ENCODE assay signal across 20 cellular contexts in genomic region chr18:78871631-78872030, GRCh38.
A peak's percentile ranks its signal among the peaks of the same experiment; 100 is the strongest.
DNase-seq lines count a peak whose midpoint lies in the region; ATAC-seq and TF ChIP-seq lines count a peak whose summit lies in the region.
"Had no signal": no experiment of that assay in that cellular context is flagged by ENCODE, and none has a peak within 500 bp of the region (broad histone marks: within the 10 kb centered on the region; RNA-seq: fewer than 3 reads in every experiment).

No MANE protein-coding gene starts in this region.

- H3K4me3 ChIP-seq in heart right ventricle = no peak overlapping the region
- H3K4me3 ChIP-seq: HAP-1, MG63 had no signal

- H3K36me3 ChIP-seq in heart right ventricle = no peaks in the 10 kb centered on the region
- H3K36me3 ChIP-seq: HAP-1, MG63 had no signal

- intact Hi-C loops in heart right ventricle (cut with DNase I) = loop anchor here in 1 of 10 donors (10.0 kb wide), 1 partner anchor 373 kb away; no protein-coding TSS in a partner anchor

- H3K27ac Mint-ChIP-seq in brain = peak overlapping the region in 4 of 5 experiments; percentile 6 to 55 (median 33)
- H3K27ac Mint-ChIP-seq: IgD-negative memory B cell had no signal

- TF ChIP-seq CTCF in brain (conservative IDR thresholded peaks at IDR 0.05) (no peak), heart right ventricle (IDR thresholded peaks at IDR 0.05) (no peak)

- no peaks in the 10 kb centered on the region for H3K36me3 Mint-ChIP-seq in brain
- H3K36me3 Mint-ChIP-seq: IgD-negative memory B cell had no signal

- H3K9me3 ChIP-seq in heart right ventricle = no peaks in the 10 kb centered on the region
- H3K9me3 ChIP-seq: HAP-1, MG63 had no signal

- WGBS in heart right ventricle, 2 donors = 50 to 52% methylated on average over 3 of the region's 3 CpGs

- H3K27ac ChIP-seq in heart right ventricle = peak overlapping the region in 1 of 10 donors; percentile 44

- H3K4me1 ChIP-seq in heart right ventricle = peaks cover 0 to 5% (median 0%) of the 10 kb centered on the region in 9 donors
- H3K4me1 ChIP-seq: HAP-1 had no signal

- peaks cover 4% of the 10 kb centered on the region for H3K27me3 Mint-ChIP-seq in brain

- H3K27me3 ChIP-seq in heart right ventricle = peaks cover 0 to 65% (median 27%) of the 10 kb centered on the region in 7 donors
- H3K27me3 ChIP-seq: MG63 had no signal

- DNase-seq in D341Med (ENCODE audit: low spot score) = peak; percentile 4
- DNase-seq in heart right ventricle = no peak
- peak; percentile 15 for DNase-seq in midbrain (lab: John Stamatoyannopoulos, UW)
- DNase-seq in DMS 273 treated with DMSO at 0.1 percent for 48 hours (lab: John Stamatoyannopoulos, UW) = no peak
- no peak for DNase-seq in NCI-H524 (lab: John Stamatoyannopoulos, UW)
- no peak for DNase-seq in NK-92 (lab: John Stamatoyannopoulos, UW; ENCODE audit: unreplicated experiment)
- DNase-seq: C1 segment of cervical spinal cord, DMS79 treated with DMSO at 0.1 percent for 48 hours, Kasumi-1, MG63, NCI-H1092, NCI-H1436 treated with DMSO at 0.1 percent for 48 hours, NCI-H2029, NCI-H748 treated with DMSO at 0.1 percent for 48 hours, OCI-M1, SIG-M5 had no signal

- H3K9me3 Mint-ChIP-seq in brain = peaks cover 0 to 35% (median 0%) of the 10 kb centered on the region in 5 experiments

- ATAC-seq in heart right ventricle = peak in 5 of 8 donors; percentile 20 to 53 (median 34)
- no peak for ATAC-seq in HG02852 (IDR thresholded peaks at IDR 0.05; ENCODE audit: unreplicated experiment)

- peaks cover 22% of the 10 kb centered on the region for H3K4me1 Mint-ChIP-seq in brain
- H3K4me1 Mint-ChIP-seq: IgD-negative memory B cell had no signal

- H3K4me3 Mint-ChIP-seq in brain = no peak overlapping the region
- H3K4me3 Mint-ChIP-seq: IgD-negative memory B cell had no signal

Comparison
In these comparisons a context has a peak if more than half of its experiments do, and no peak if none do; other contexts are left out.
1. DNase-seq: peak in D341Med (single experiment) and midbrain (single experiment); none in heart right ventricle (0 of 2), DMS 273 treated with DMSO at 0.1 percent for 48 hours (single experiment), NCI-H524 (0 of 2) and NK-92 (single experiment).